14 cellular contexts compared by ENCODE assay signal in the genomic region with DNA sequence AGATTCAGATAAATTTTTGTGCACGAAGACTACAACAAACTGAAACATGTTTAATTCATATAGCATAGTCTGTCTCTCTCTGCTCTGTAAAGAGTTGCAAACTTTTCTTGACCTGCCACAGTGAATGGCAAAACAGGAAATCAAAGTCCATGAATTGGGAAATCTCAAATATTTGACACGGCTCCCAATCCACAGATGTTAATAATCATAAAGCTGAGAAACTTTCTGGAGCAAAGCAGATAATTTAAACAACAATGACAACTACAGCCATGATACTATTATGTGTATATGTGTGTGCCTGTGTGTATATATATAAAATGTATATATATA. TPM values are rescaled to one million over a fixed set of nuclear protein-coding genes. Genes with fewer than 3 reads are reported as not detected.
DNase-seq lines count a peak whose midpoint lies in the region; ATAC-seq and TF ChIP-seq lines count a peak whose summit lies in the region.
"Had no signal": no experiment of that assay in that cellular context is flagged by ENCODE, and none has a peak within 500 bp of the region (broad histone marks: within the 10 kb centered on the region; RNA-seq: fewer than 3 reads in every experiment).

No MANE protein-coding gene starts in this region.

- no peaks in the 10 kb centered on the region for H3K9me3 Mint-ChIP-seq in HFFc6
- H3K9me3 Mint-ChIP-seq: activated T-helper 2 cell treated with anti-CD3 and anti-CD28 coated beads, Interferon-gamma antibody, Interleukin-2, Interleukin-4, amounts not matched to agents 10 μg/mL and 5 μg/mL and 100 μg/mL, durations not matched to agents 14 hours and 24 hours and 36 hours; natural killer cell treated with Interleukin-12 subunit alpha and Interleukin-12 subunit beta and Interleukin-15 and Interleukin-18, amount 100 ng/mL, for 72 hours had no signal

- peaks cover 42% of the 10 kb centered on the region for H3K4me1 ChIP-seq in GM23248 (ENCODE audit: insufficient read depth)
- H3K4me1 ChIP-seq in left lung, result peaks cover 0 to 9% of the 10 kb centered on the region in 2 donors

- peak overlapping the region; percentile 65 for H3K4me3 ChIP-seq in GM23248
- H3K4me3 ChIP-seq in left lung, result no peak overlapping the region

- H3K9me2 ChIP-seq in GM23248 (ENCODE audit: insufficient read depth), result no peaks in the 10 kb centered on the region

- WGBS in GM23248 (ENCODE audit: low coverage in 1 of 2, low lambda C conversion rate in 2 of 2, missing lambda C conversion rate in 2 of 2), 2 experiments, result 0% methylated on average over 2 of the region's 2 CpGs

- peak overlapping the region; percentile 95 for H3K4me2 ChIP-seq in GM23248 (ENCODE audit: unreplicated experiment)

- TF ChIP-seq CTCF in left lung (IDR thresholded peaks at IDR 0.05) (no peak), HFFc6 (IDR thresholded peaks at IDR 0.05) (no peak)

- intact Hi-C loops in left lung (cut with DNase I), result no loop called here

- H3F3A ChIP-seq in GM23248 (ENCODE audit: insufficient read depth), result peaks cover 15% of the 10 kb centered on the region

- H3K27me3 ChIP-seq in GM23248 (replicated peaks; ENCODE audit: insufficient read depth) (no peaks in the 10 kb centered on the region), left lung (no peaks in the 10 kb centered on the region)

- in situ Hi-C loops in GM23248 (cut with MboI), result no loop called here

- peak overlapping the region; percentile 94 for H2AFZ ChIP-seq in GM23248

- H3K27ac ChIP-seq in GM23248 (peak overlapping the region; percentile 88), left lung (peak overlapping the region; percentile 20 to 63)

- H3K9ac ChIP-seq in GM23248, result peak overlapping the region; percentile 76

- peak; percentile 63 for ATAC-seq in left lung
- ATAC-seq in GM21515 (IDR thresholded peaks at IDR 0.05; ENCODE audit: unreplicated experiment), result no peak
- ATAC-seq: natural killer cell treated with Interleukin-12 subunit alpha and Interleukin-12 subunit beta and Interleukin-15 and Interleukin-18, amount 100 ng/mL, for 72 hours had no signal

- peaks cover 6% of the 10 kb centered on the region; the same call in 1 of the 2 replicates for H3K4me1 Mint-ChIP-seq in HFFc6 (ENCODE audit: low read depth)

- H3K79me2 ChIP-seq in GM23248 (ENCODE audit: insufficient read depth), result no peaks in the 10 kb centered on the region

- peak; percentile 77 for DNase-seq in GM23248
- peak; percentile 77 for DNase-seq in dedifferentiated amniotic fluid mesenchymal stem cell (ENCODE audit: extremely low spot score)
- no peak for DNase-seq in left lung
- peak; percentile 65 for DNase-seq in stromal cell of bone marrow (ENCODE audit: low read depth)
- DNase-seq in HFFc6, result no peak
- no peak for DNase-seq in HuH-7.5 (ENCODE audit: low spot score)
- no peak for DNase-seq in HuH-7 (ENCODE audit: low spot score)
- DNase-seq: activated CD4-positive, CD25-positive, alpha-beta regulatory T cell treated with anti-CD3 and anti-CD28 coated beads, Interleukin-2, amount 50 U/mL, for 72 hours; MV-4-11; NCI-H82; stimulated activated CD4-positive, alpha-beta T cell treated with anti-CD3 and anti-CD28 coated beads, Interleukin-2, amount 100 ng/mL, for 48 hours had no signal

- H3K9me3 ChIP-seq in GM23248 (ENCODE audit: low read depth) (no peaks in the 10 kb centered on the region), left lung (no peaks in the 10 kb centered on the region)

- no peak overlapping the region for H3K4me3 Mint-ChIP-seq in HFFc6
- H3K4me3 Mint-ChIP-seq: natural killer cell treated with Interleukin-12 subunit alpha and Interleukin-12 subunit beta and Interleukin-15 and Interleukin-18, amount 100 ng/mL, for 72 hours had no signal

- no peaks in the 10 kb centered on the region for H3K36me3 Mint-ChIP-seq in HFFc6 (ENCODE audit: low read depth)
- H3K36me3 Mint-ChIP-seq: natural killer cell treated with Interleukin-12 subunit alpha and Interleukin-12 subunit beta and Interleukin-15 and Interleukin-18, amount 100 ng/mL, for 72 hours had no signal

- H3K27ac Mint-ChIP-seq in HFFc6, result no peak overlapping the region
- H3K27ac Mint-ChIP-seq: activated T-helper 2 cell treated with anti-CD3 and anti-CD28 coated beads, Interferon-gamma antibody, Interleukin-2, Interleukin-4, amounts not matched to agents 10 μg/mL and 5 μg/mL and 100 μg/mL, durations not matched to agents 14 hours and 24 hours and 36 hours; natural killer cell treated with Interleukin-12 subunit alpha and Interleukin-12 subunit beta and Interleukin-15 and Interleukin-18, amount 100 ng/mL, for 72 hours had no signal

- no peaks in the 10 kb centered on the region for H3K36me3 ChIP-seq in GM23248 (ENCODE audit: low read depth)
- H3K36me3 ChIP-seq in left lung, result no peaks in the 10 kb centered on the region

- H4K20me1 ChIP-seq in GM23248 (ENCODE audit: insufficient read depth), result no peaks in the 10 kb centered on the region

- H3K27me3 Mint-ChIP-seq in HFFc6 (ENCODE audit: insufficient read depth), result no peaks in the 10 kb centered on the region

RNA-seq across cellular contexts. Expression of a gene that starts 0.7 kb away (rescaled TPM):
- 5.3 and 6.4 TPM in 2 replicates for total RNA-seq in GM23248 (2014; rRNA removed; shearing (Covaris generic))
- polyA plus RNA-seq in GM23248 (2016; fragmentation: Nextera tagmentation; extraction: Ambion mirVana), result 2.1 and 2.8 TPM in 2 replicates
- 10 to 100 TPM; 12.4 to 14.6 TPM for total RNA-seq in left lung
- total RNA-seq in HFFc6 (2021; fragmentation: NEBNext Ultra II Directional; extraction: Animal tissue kit (Norgen Biotek cat#: 25700)), result under 1 TPM in 1 of 6 experiments, not detected in 5; 0.07 TPM
- total RNA-seq: activated T-helper 2 cell treated with anti-CD3 and anti-CD28 coated beads, Interferon-gamma antibody, Interleukin-2, Interleukin-4, amounts not matched to agents 10 μg/mL and 5 μg/mL and 100 μg/mL, durations not matched to agents 14 hours and 24 hours and 36 hours had no signal

Comparison
In these comparisons a context has a peak if more than half of its experiments do, and no peak if none do; other contexts are left out.
1. DNase-seq: peak in GM23248 (single experiment), dedifferentiated amniotic fluid mesenchymal stem cell (single experiment) and stromal cell of bone marrow (single experiment); none in left lung (0 of 2), HFFc6 (single experiment), HuH-7.5 (single experiment) and HuH-7 (single experiment).